ENCODE assay signal across 12 cellular contexts in the genomic region with DNA sequence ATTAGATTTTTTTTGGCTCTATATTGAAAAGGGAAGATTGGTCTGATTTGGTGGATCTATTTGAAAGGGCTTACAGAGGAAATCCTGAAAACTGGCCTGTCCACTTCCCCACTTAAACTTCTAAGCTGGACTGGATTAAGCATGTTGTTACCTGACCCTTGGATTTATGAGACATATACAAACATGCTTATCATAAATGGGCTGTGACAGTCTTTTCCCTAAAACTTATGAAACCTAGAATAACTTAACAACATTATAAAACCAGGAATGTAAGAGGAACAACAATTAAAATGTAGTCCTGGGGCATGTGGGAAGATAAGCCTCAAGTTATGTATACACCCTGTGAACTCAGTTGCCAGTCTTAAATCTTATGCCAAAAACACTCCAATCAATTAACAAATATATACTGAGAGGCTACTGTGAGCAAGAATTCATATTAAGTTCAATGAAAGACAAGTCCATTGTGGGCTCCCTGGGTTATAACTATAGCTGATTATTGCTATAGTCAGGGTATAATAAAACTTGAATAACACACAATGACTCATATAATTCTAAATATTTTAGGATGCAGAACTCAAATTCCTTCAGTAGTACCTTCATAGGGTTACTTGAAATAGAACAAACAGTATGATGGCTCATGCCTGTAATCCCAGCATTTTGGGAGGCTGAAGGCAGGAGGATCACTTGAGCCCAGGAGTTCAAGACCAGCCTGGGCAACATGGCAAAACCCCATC.
A peak's percentile ranks its signal among the peaks of the same experiment; 100 is the strongest.
DNase-seq lines count a peak whose midpoint lies in the region; TF ChIP-seq lines count a peak whose summit lies in the region.
"Had no signal": no experiment of that assay in that cellular context is flagged by ENCODE, and none has a peak within 500 bp of the region (broad histone marks: within the 10 kb centered on the region; RNA-seq: fewer than 3 reads in every experiment).

No MANE protein-coding gene starts in this region.

- H3K36me3 ChIP-seq in hepatocyte (replicated peaks; ENCODE audit: insufficient read depth, low read depth): no peaks in the 10 kb centered on the region
- peaks cover 0 to 5% (median 0%) of the 10 kb centered on the region in 5 donors for H3K36me3 ChIP-seq in subcutaneous abdominal adipose tissue (ENCODE audit: control insufficient read depth in 5 of 5, insufficient read depth in 5 of 5, low read length in 5 of 5)

- H3K9ac ChIP-seq in H9 (ENCODE audit: extremely low read depth, insufficient read length, low read length): no peak overlapping the region
- H3K9ac ChIP-seq in subcutaneous abdominal adipose tissue (ENCODE audit: low read length in 5 of 5): no peak overlapping the region

- no peaks in the 10 kb centered on the region for H3K79me2 ChIP-seq in H9 (ENCODE audit: insufficient read depth, low read length)
- peaks cover 15% of the 10 kb centered on the region for H3K79me2 ChIP-seq in hepatocyte

- no peaks in the 10 kb centered on the region for H3K9me3 Mint-ChIP-seq in H9
- no peaks in the 10 kb centered on the region for H3K9me3 Mint-ChIP-seq in activated T-helper 1 cell treated with anti-CD3 and anti-CD28 coated beads, Interleukin-12 subunit alpha, Interleukin-12 subunit beta, Interleukin-2, Interleukin-4 antibody, amounts not matched to agents 30 ng/mL and 10 ng/mL and 1 ng/mL, durations not matched to agents 14 hours and 24 hours and 36 hours
- no peaks in the 10 kb centered on the region for H3K9me3 Mint-ChIP-seq in activated CD4-positive, alpha-beta memory T cell treated with anti-CD3 and anti-CD28 coated beads, Interleukin-2, amount 10 ng/mL, durations not matched to agents 7 days and 5 days

- H3K4me3 Mint-ChIP-seq in H9: no peak overlapping the region
- no peak overlapping the region for H3K4me3 Mint-ChIP-seq in activated T-helper 1 cell treated with anti-CD3 and anti-CD28 coated beads, Interleukin-12 subunit alpha, Interleukin-12 subunit beta, Interleukin-2, Interleukin-4 antibody, amounts not matched to agents 30 ng/mL and 10 ng/mL and 1 ng/mL, durations not matched to agents 14 hours and 24 hours and 36 hours
- no peak overlapping the region for H3K4me3 Mint-ChIP-seq in activated CD4-positive, alpha-beta memory T cell treated with anti-CD3 and anti-CD28 coated beads, Interleukin-2, amount 10 ng/mL, durations not matched to agents 7 days and 5 days
- H3K4me3 Mint-ChIP-seq: brain had no signal

- H4K5ac ChIP-seq in H9 (ENCODE audit: insufficient read length, low read depth, low read length): no peak overlapping the region

- no peaks in the 10 kb centered on the region for H4K20me1 ChIP-seq in H9 (ENCODE audit: control insufficient read depth, insufficient read depth, insufficient read length)
- no peaks in the 10 kb centered on the region for H4K20me1 ChIP-seq in hepatocyte (ENCODE audit: insufficient read depth, poor library complexity, severe bottlenecking)

- TF ChIP-seq CTCF in H9 (conservative IDR thresholded peaks at IDR 0.05) (no peak), hepatocyte (IDR thresholded peaks at IDR 0.05; ENCODE audit: poor library complexity) (no peak)

- no peak overlapping the region for H3T11ph ChIP-seq in H9 (ENCODE audit: low read length)

- no peak overlapping the region for H2BK15ac ChIP-seq in H9 (ENCODE audit: low read depth, low read length)

- H3K4me1 ChIP-seq in H9 (ENCODE audit: insufficient read depth, low read length): peaks cover 7% of the 10 kb centered on the region; the same call in 1 of the 2 replicates
- H3K4me1 ChIP-seq in hepatocyte (ENCODE audit: insufficient read depth): peaks cover 21% of the 10 kb centered on the region
- H3K4me1 ChIP-seq in subcutaneous abdominal adipose tissue (ENCODE audit: control insufficient read depth in 5 of 5, insufficient read depth in 5 of 5, low read length in 5 of 5): peaks cover 2 to 17% (median 15%) of the 10 kb centered on the region in 5 donors

- H3K4me3 ChIP-seq in hepatocyte (no peak overlapping the region), subcutaneous abdominal adipose tissue (ENCODE audit: low read depth in 1 of 5, low read length in 5 of 5) (no peak overlapping the region)

- no peak overlapping the region for H3K4ac ChIP-seq in H9 (ENCODE audit: low read depth, low read length)

- peaks cover 18 to 26% of the 10 kb centered on the region in 2 experiments for H3K4me1 Mint-ChIP-seq in H9
- peaks cover 51% of the 10 kb centered on the region for H3K4me1 Mint-ChIP-seq in activated T-helper 1 cell treated with anti-CD3 and anti-CD28 coated beads, Interleukin-12 subunit alpha, Interleukin-12 subunit beta, Interleukin-2, Interleukin-4 antibody, amounts not matched to agents 30 ng/mL and 10 ng/mL and 1 ng/mL, durations not matched to agents 14 hours and 24 hours and 36 hours (ENCODE audit: low read depth)
- peaks cover 50% of the 10 kb centered on the region for H3K4me1 Mint-ChIP-seq in activated CD4-positive, alpha-beta memory T cell treated with anti-CD3 and anti-CD28 coated beads, Interleukin-2, amount 10 ng/mL, durations not matched to agents 7 days and 5 days

- POLR2A ChIA-PET in activated CD4-positive, alpha-beta memory T cell treated with anti-CD3 and anti-CD28 coated beads, Interleukin-2, amount 10 ng/mL, durations not matched to agents 7 days and 5 days (lab: Charles Lee): interaction anchor here (1.6 kb wide), 1 partner anchor 62 kb away, joined by 8 read pairs; no protein-coding TSS in a partner anchor

- no peak overlapping the region for H3K18ac ChIP-seq in H9 (ENCODE audit: insufficient read length, low read depth, low read length)

- H3K27ac ChIP-seq in H9 (ENCODE audit: insufficient read length, low read depth, low read length) (no peak overlapping the region), hepatocyte (peak overlapping the region; percentile 79), subcutaneous abdominal adipose tissue (ENCODE audit: low read depth, low read length) (peak overlapping the region; percentile 29)

- DNase-seq in H9 (no peak), hepatocyte (ENCODE audit: low spot score) (no peak), cerebellum (ENCODE audit: low spot score) (no peak), NCI-H2227 treated with DMSO at 0.1 percent for 48 hours (lab: John Stamatoyannopoulos, UW) (no peak)
- DNase-seq in activated T-helper 1 cell treated with anti-CD3 and anti-CD28 coated beads, Interleukin-12 subunit alpha, Interleukin-12 subunit beta, Interleukin-2, Interleukin-4 antibody, amounts not matched to agents 30 ng/mL and 10 ng/mL and 1 ng/mL, durations not matched to agents 14 hours and 24 hours and 36 hours (ENCODE audit: low spot score): no peak
- no peak for DNase-seq in activated CD4-positive, alpha-beta memory T cell treated with anti-CD3 and anti-CD28 coated beads, Interleukin-2, amount 10 ng/mL, durations not matched to agents 7 days and 5 days
- DNase-seq: activated CD4-positive, CD25-positive, alpha-beta regulatory T cell treated with anti-CD3 and anti-CD28 coated beads, Interleukin-2, amount 50 U/mL, for 72 hours; NCI-H1694; stimulated activated CD4-positive, alpha-beta T cell treated with anti-CD3 and anti-CD28 coated beads, Interleukin-4, amount 100 ng/mL, for 24 hours; stimulated activated naive CD4-positive, alpha-beta T cell had no signal

- H3K9me3 ChIP-seq in H9 (ENCODE audit: control insufficient read depth, low read depth, low read length) (no peaks in the 10 kb centered on the region), hepatocyte (ENCODE audit: low read depth) (no peaks in the 10 kb centered on the region), subcutaneous abdominal adipose tissue (ENCODE audit: control insufficient read depth in 5 of 5, low read length in 5 of 5) (no peaks in the 10 kb centered on the region)

- H3K4me2 ChIP-seq in H9 (ENCODE audit: insufficient read depth, insufficient read length, low read length) (no peak overlapping the region), hepatocyte (no peak overlapping the region)

- H3K27ac Mint-ChIP-seq in H9: peak overlapping the region; percentile 7 to 50 (median 47); a peak in 2 of 7 replicates
- H3K27ac Mint-ChIP-seq in activated T-helper 1 cell treated with anti-CD3 and anti-CD28 coated beads, Interleukin-12 subunit alpha, Interleukin-12 subunit beta, Interleukin-2, Interleukin-4 antibody, amounts not matched to agents 30 ng/mL and 10 ng/mL and 1 ng/mL, durations not matched to agents 14 hours and 24 hours and 36 hours: peak overlapping the region; percentile 8
- no peak overlapping the region for H3K27ac Mint-ChIP-seq in activated CD4-positive, alpha-beta memory T cell treated with anti-CD3 and anti-CD28 coated beads, Interleukin-2, amount 10 ng/mL, durations not matched to agents 7 days and 5 days

- H2AFZ ChIP-seq in H9 (ENCODE audit: low read length) (no peak overlapping the region), hepatocyte (no peak overlapping the region)

- H3K27me3 Mint-ChIP-seq in H9 (ENCODE audit: low read depth): no peaks in the 10 kb centered on the region
- no peaks in the 10 kb centered on the region for H3K27me3 Mint-ChIP-seq in activated T-helper 1 cell treated with anti-CD3 and anti-CD28 coated beads, Interleukin-12 subunit alpha, Interleukin-12 subunit beta, Interleukin-2, Interleukin-4 antibody, amounts not matched to agents 30 ng/mL and 10 ng/mL and 1 ng/mL, durations not matched to agents 14 hours and 24 hours and 36 hours (ENCODE audit: insufficient read depth)
- no peaks in the 10 kb centered on the region for H3K27me3 Mint-ChIP-seq in activated CD4-positive, alpha-beta memory T cell treated with anti-CD3 and anti-CD28 coated beads, Interleukin-2, amount 10 ng/mL, durations not matched to agents 7 days and 5 days
- H3K27me3 Mint-ChIP-seq: brain had no signal

- intact Hi-C loops in activated T-helper 1 cell treated with anti-CD3 and anti-CD28 coated beads, Interleukin-12 subunit alpha, Interleukin-12 subunit beta, Interleukin-2, Interleukin-4 antibody, amounts not matched to agents 30 ng/mL and 10 ng/mL and 1 ng/mL, durations not matched to agents 14 hours and 24 hours and 36 hours (cut with micrococcal nuclease): loop anchor here (5.0 to 10.0 kb wide), 5 partner anchors 32 to 1055 kb away; a partner anchor contains a TSS

- H3K23ac ChIP-seq in H9 (ENCODE audit: insufficient read length, low read depth, low read length): no peak overlapping the region

- H2AK5ac ChIP-seq in H9 (ENCODE audit: insufficient read length, low read length): no peak overlapping the region

- no peak overlapping the region for H4K91ac ChIP-seq in H9 (ENCODE audit: insufficient read length, low read depth, low read length)

- no peak overlapping the region for H2BK120ac ChIP-seq in H9 (ENCODE audit: low read depth, low read length, poor library complexity, severe bottlenecking)

- CTCF ChIA-PET in activated CD4-positive, alpha-beta memory T cell treated with anti-CD3 and anti-CD28 coated beads, Interleukin-2, amount 10 ng/mL, durations not matched to agents 7 days and 5 days (lab: Charles Lee): interaction anchor here (0.6 to 2.1 kb wide), 3 partner anchors 76 to 855 kb away, joined by 3 to 5 read pairs (median 3); no protein-coding TSS in a partner anchor

- H3K79me1 ChIP-seq in H9 (ENCODE audit: insufficient read depth, low read depth, low read length, poor library complexity, severe bottlenecking): peaks cover 3% of the 10 kb centered on the region

- no peak overlapping the region for H3K56ac ChIP-seq in H9 (ENCODE audit: insufficient read length, low read depth, low read length)

- H3K23me2 ChIP-seq in H9 (ENCODE audit: insufficient read length, low read depth, low read length, poor library complexity, severe bottlenecking): no peaks in the 10 kb centered on the region

- H3K36me3 Mint-ChIP-seq in H9 (ENCODE audit: insufficient read depth in 1 of 3, low read depth in 3 of 3): peaks cover 0 to 5% (median 0%) of the 10 kb centered on the region in 3 experiments; a peak in 2 of 7 replicates
- H3K36me3 Mint-ChIP-seq in activated T-helper 1 cell treated with anti-CD3 and anti-CD28 coated beads, Interleukin-12 subunit alpha, Interleukin-12 subunit beta, Interleukin-2, Interleukin-4 antibody, amounts not matched to agents 30 ng/mL and 10 ng/mL and 1 ng/mL, durations not matched to agents 14 hours and 24 hours and 36 hours (ENCODE audit: low read depth): peaks cover 19% of the 10 kb centered on the region
- peaks cover 18% of the 10 kb centered on the region for H3K36me3 Mint-ChIP-seq in activated CD4-positive, alpha-beta memory T cell treated with anti-CD3 and anti-CD28 coated beads, Interleukin-2, amount 10 ng/mL, durations not matched to agents 7 days and 5 days (ENCODE audit: low read depth)

- no peak overlapping the region for H2BK12ac ChIP-seq in H9 (ENCODE audit: insufficient read length, low read depth, low read length)

- H2BK20ac ChIP-seq in H9 (ENCODE audit: low read depth, low read length, poor library complexity, severe bottlenecking): no peak overlapping the region

- no peaks in the 10 kb centered on the region for H3K9me2 ChIP-seq in hepatocyte (replicated peaks; ENCODE audit: insufficient read depth)

- H3K27me3 ChIP-seq in H9 (ENCODE audit: insufficient read depth, low read length) (no peaks in the 10 kb centered on the region), hepatocyte (no peaks in the 10 kb centered on the region), subcutaneous abdominal adipose tissue (ENCODE audit: control insufficient read depth in 5 of 5, insufficient read depth in 4 of 5, low read length in 5 of 5) (no peaks in the 10 kb centered on the region)

- H3K14ac ChIP-seq in H9 (ENCODE audit: insufficient read depth, low read length): no peak overlapping the region

- no peak overlapping the region for H4K8ac ChIP-seq in H9 (replicated peaks; ENCODE audit: insufficient read length, low read depth, low read length)

- H2BK5ac ChIP-seq in H9 (ENCODE audit: insufficient read length, low read length): no peak overlapping the region
